In the genomic region with DNA sequence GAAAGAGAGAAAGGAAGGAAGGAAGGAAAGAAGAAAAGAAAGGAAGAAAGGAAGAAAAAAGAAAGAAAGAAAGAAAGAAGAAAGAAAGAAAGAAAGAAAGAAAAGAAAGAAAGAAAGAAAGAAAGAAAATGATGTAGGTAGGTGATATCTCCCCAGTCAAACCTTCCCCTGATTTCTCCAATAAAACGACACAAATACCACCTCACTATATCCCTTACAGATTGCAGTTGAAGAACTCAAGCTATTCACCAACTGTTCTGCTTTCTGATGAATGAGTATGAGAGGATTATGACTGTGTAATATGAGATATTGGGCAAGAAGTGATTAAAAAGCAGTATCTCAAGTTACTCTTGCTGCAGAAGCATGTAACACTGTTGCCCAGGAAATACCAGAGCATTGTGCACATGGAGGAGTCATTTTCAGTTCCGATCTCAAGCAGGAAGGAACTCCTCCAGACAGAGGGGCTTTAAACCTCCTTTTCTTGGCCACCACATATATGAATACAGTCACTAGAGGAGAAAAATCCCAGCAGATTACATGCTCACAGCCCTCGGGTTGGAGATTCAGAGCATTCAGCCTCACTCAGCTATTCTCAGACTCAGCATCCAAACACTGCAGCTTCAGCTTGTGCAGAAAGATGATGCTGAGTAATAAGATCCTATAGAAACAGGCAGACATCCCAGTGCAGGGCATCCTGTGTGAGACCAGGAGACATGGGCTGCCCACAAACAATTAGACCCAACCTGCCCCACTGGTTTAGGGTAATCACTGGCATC, we compare ENCODE assay signal across 8 cellular contexts.
DNase-seq lines count a peak whose midpoint lies in the region; ATAC-seq lines count a peak whose summit lies in the region.

No MANE protein-coding gene starts in this region.

- H3K27ac Mint-ChIP-seq in activated naive CD8-positive, alpha-beta T cell, result peak overlapping the region; percentile 65

- H3K9me3 Mint-ChIP-seq in activated naive CD8-positive, alpha-beta T cell (ENCODE audit: low read depth), result no peaks in the 10 kb centered on the region

- peaks cover 22% of the 10 kb centered on the region for H3K4me1 Mint-ChIP-seq in activated naive CD8-positive, alpha-beta T cell (ENCODE audit: low read depth)

- H3K36me3 ChIP-seq in BLaER1, result no peaks in the 10 kb centered on the region

- H3K27me3 ChIP-seq in BLaER1, result no peaks in the 10 kb centered on the region

- peaks cover 13% of the 10 kb centered on the region for H3K4me1 ChIP-seq in BLaER1

- H3K36me3 Mint-ChIP-seq in activated naive CD8-positive, alpha-beta T cell, result peaks cover 2% of the 10 kb centered on the region

- no peak overlapping the region for H3K4me3 ChIP-seq in BLaER1

- ATAC-seq in GM21381 (IDR thresholded peaks at IDR 0.05; ENCODE audit: unreplicated experiment), result peak; percentile 53

- no peak overlapping the region; the same call in 1 of the 2 replicates for H3K27ac ChIP-seq in BLaER1

- 0 out of 2 replicates have a peak overlapping the region, but pooled peaks have one; percentile 8 for H3K9ac ChIP-seq in BLaER1

- no peaks in the 10 kb centered on the region for H4K20me1 ChIP-seq in BLaER1

- DNase-seq in NCI-H2171 (lab: John Stamatoyannopoulos, UW) (peak; percentile 49), iris pigment epithelial cell (ENCODE audit: low read depth) (peak; percentile 99), superior temporal gyrus (ENCODE audit: extremely low spot score) (peak; percentile 53), activated gamma-delta T cell treated with Interleukin-2 at 50 U/mL for 16 hours (no peak)
- DNase-seq in effector CD8-positive, alpha-beta T cell (lab: John Stamatoyannopoulos, UW), result no peak

- H3K4me2 ChIP-seq in BLaER1, result peak overlapping the region; percentile 62

- H3K27me3 Mint-ChIP-seq in activated naive CD8-positive, alpha-beta T cell, result no peaks in the 10 kb centered on the region

- peak overlapping the region; percentile 72 for H3K4me3 Mint-ChIP-seq in activated naive CD8-positive, alpha-beta T cell

- H3K9me3 ChIP-seq in BLaER1, result no peaks in the 10 kb centered on the region

Comparison
In these comparisons a context has a peak if more than half of its experiments do, and no peak if none do; other contexts are left out.
1. DNase-seq: peak in NCI-H2171 (single experiment), iris pigment epithelial cell (single experiment) and superior temporal gyrus (single experiment); none in effector CD8-positive, alpha-beta T cell (single experiment) and activated gamma-delta T cell treated with Interleukin-2 at 50 U/mL for 16 hours (single experiment).